In the genomic region with DNA sequence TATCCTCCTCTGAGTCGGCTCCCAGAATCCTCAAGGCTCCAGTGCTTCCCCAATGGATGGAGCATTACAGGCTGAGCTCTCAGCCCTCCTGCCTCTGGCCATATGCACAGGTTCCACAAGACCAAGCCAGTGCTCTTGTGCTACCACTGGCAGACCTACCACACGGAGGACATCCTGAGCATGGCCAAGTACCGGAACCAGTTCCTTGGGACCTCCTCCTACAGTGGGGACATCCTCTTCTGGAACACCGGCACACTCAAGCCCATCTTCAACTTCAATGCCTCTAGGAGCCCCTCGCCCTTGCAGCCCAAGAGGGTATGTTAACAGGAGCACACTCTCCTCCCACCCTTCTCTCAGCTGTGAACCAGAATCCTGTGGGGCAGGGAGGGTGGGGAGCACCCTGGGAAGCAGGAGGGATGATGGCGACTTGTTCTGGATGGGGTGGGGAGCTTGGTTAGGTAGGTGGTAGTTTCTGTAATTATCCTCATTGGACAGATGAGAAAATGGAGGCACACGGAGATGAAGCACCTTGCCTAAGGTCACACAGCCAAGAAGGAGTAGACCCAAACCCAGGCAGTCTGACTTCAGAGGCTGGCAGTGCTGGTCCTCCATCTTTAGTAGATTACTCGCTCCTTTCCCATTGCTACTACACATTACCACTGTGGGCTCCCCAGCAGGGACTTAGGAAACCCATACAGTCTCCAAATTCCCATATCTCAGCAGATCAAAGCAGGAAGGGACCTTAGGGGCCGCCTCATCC, we compare ENCODE assay signal across 30 cellular contexts. TPM values are rescaled to one million over a fixed set of nuclear protein-coding genes. Genes with fewer than 3 reads are reported as not detected.
A peak's percentile ranks its signal among the peaks of the same experiment; 100 is the strongest.
DNase-seq lines count a peak whose midpoint lies in the region; ATAC-seq, FAIRE-seq and TF ChIP-seq lines count a peak whose summit lies in the region.
"Had no signal": no experiment of that assay in that cellular context is flagged by ENCODE, and none has a peak within 500 bp of the region (broad histone marks: within the 10 kb centered on the region; RNA-seq: fewer than 3 reads in every experiment).

No MANE protein-coding gene starts in this region.

- H3K27ac ChIP-seq in lower lobe of right lung = no peak overlapping the region
- H3K27ac ChIP-seq: 22Rv1; BLaER1 treated with 17β-estradiol and CSF1 and Interleukin-3, amounts not matched to agents 10 nM and 100 nM; GM23248; KMS-11 had no signal

- no peaks in the 10 kb centered on the region for H3K27me3 ChIP-seq in lower lobe of right lung (ENCODE audit: low read depth)
- H3K27me3 ChIP-seq: BLaER1 treated with 17β-estradiol and CSF1 and Interleukin-3, amounts not matched to agents 10 nM and 100 nM had no signal

- no peak for ATAC-seq in activated CD8-positive, alpha-beta memory T cell treated with anti-CD3 and anti-CD28 coated beads, Interleukin-2, amount 10 ng/mL, durations not matched to agents 7 days and 5 days
- ATAC-seq in lower lobe of right lung (no peak), GM21528 (IDR thresholded peaks at IDR 0.05; ENCODE audit: low FRiP score, unreplicated experiment) (no peak), GM18511 (IDR thresholded peaks at IDR 0.05; ENCODE audit: unreplicated experiment) (no peak)
- ATAC-seq: Panc1 had no signal

- DNase-seq in activated CD8-positive, alpha-beta memory T cell treated with anti-CD3 and anti-CD28 coated beads for 24 hours = peak; percentile 42
- DNase-seq in activated CD8-positive, alpha-beta memory T cell treated with anti-CD3 and anti-CD28 coated beads, Interleukin-2, amount 10 ng/mL, durations not matched to agents 7 days and 5 days = no peak
- DNase-seq in lower lobe of right lung = peak; percentile 1
- peak; percentile 4 for DNase-seq in progenitor cell of endocrine pancreas (ENCODE audit: low spot score, unreplicated experiment)
- peak; percentile 2 for DNase-seq in urothelium cell line (ENCODE audit: low spot score)
- DNase-seq in cardiac septum (ENCODE audit: low spot score) = no peak
- DNase-seq: ACHN; CD4-positive, alpha-beta memory T cell; DMS 273 treated with DMSO at 0.1 percent for 48 hours; GM23248; HCEC 1CT; IMR-90; NCI-H1092 treated with DMSO at 0.1 percent for 48 hours; NCI-H1436 treated with DMSO at 0.1 percent for 48 hours; NCI-H2029; NCI-H226; NCI-H524; NCI-H774; NK-92 treated with Interleukin-12 subunit alpha and Interleukin-12 subunit beta, amount 100 ng/mL, for 24 hours had no signal

- H3K4me3 ChIP-seq in lower lobe of right lung = no peak overlapping the region
- H3K4me3 ChIP-seq: BLaER1 treated with 17β-estradiol and CSF1 and Interleukin-3, amounts not matched to agents 10 nM and 100 nM; GM23248 had no signal

- peaks cover 19% of the 10 kb centered on the region for H3K9me3 ChIP-seq in lower lobe of right lung

- no peak overlapping the region for H3K4me3 Mint-ChIP-seq in activated CD8-positive, alpha-beta memory T cell treated with anti-CD3 and anti-CD28 coated beads, Interleukin-2, amount 10 ng/mL, durations not matched to agents 7 days and 5 days
- no peak overlapping the region for H3K4me3 Mint-ChIP-seq in progenitor cell of endocrine pancreas (ENCODE audit: low read depth)
- H3K4me3 Mint-ChIP-seq: CD4-positive, alpha-beta memory T cell had no signal

- H3K4me1 ChIP-seq in lower lobe of right lung = no peaks in the 10 kb centered on the region
- H3K4me1 ChIP-seq: Caco-2 had no signal

- H3K36me3 ChIP-seq in lower lobe of right lung = no peaks in the 10 kb centered on the region

- H3K4me1 Mint-ChIP-seq in activated CD8-positive, alpha-beta memory T cell treated with anti-CD3 and anti-CD28 coated beads, Interleukin-2, amount 10 ng/mL, durations not matched to agents 7 days and 5 days = no peaks in the 10 kb centered on the region
- no peaks in the 10 kb centered on the region for H3K4me1 Mint-ChIP-seq in progenitor cell of endocrine pancreas (ENCODE audit: low read depth)
- H3K4me1 Mint-ChIP-seq: CD4-positive, alpha-beta memory T cell had no signal

- FAIRE-seq in urothelium cell line (lab: Jason Lieb, UNC) = no peak
- FAIRE-seq: G401.6, GM12892, GM18507 had no signal

- H3K36me3 Mint-ChIP-seq in activated CD8-positive, alpha-beta memory T cell treated with anti-CD3 and anti-CD28 coated beads, Interleukin-2, amount 10 ng/mL, durations not matched to agents 7 days and 5 days = peaks cover 9% of the 10 kb centered on the region
- H3K36me3 Mint-ChIP-seq in progenitor cell of endocrine pancreas (ENCODE audit: insufficient read depth) = no peaks in the 10 kb centered on the region

- H3K27me3 Mint-ChIP-seq in activated CD8-positive, alpha-beta memory T cell treated with anti-CD3 and anti-CD28 coated beads, Interleukin-2, amount 10 ng/mL, durations not matched to agents 7 days and 5 days = no peaks in the 10 kb centered on the region
- H3K27me3 Mint-ChIP-seq in progenitor cell of endocrine pancreas = peaks cover 2% of the 10 kb centered on the region
- H3K27me3 Mint-ChIP-seq: CD4-positive, alpha-beta memory T cell had no signal

- no peak for TF ChIP-seq CTCF in lower lobe of right lung (IDR thresholded peaks at IDR 0.05)
- TF ChIP-seq CTCF in progenitor cell of endocrine pancreas (IDR thresholded peaks at IDR 0.05; ENCODE audit: unreplicated experiment) = no peak

- intact Hi-C loops in lower lobe of right lung (cut with DNase I) = no loop called here
- intact Hi-C loops in cardiac septum (cut with DNase I) = no loop called here

- peaks cover 5% of the 10 kb centered on the region for H3K9me3 Mint-ChIP-seq in activated CD8-positive, alpha-beta memory T cell treated with anti-CD3 and anti-CD28 coated beads, Interleukin-2, amount 10 ng/mL, durations not matched to agents 7 days and 5 days (ENCODE audit: low read depth)
- H3K9me3 Mint-ChIP-seq in progenitor cell of endocrine pancreas (ENCODE audit: low read depth) = peaks cover 9% of the 10 kb centered on the region

- CTCF ChIA-PET in activated CD8-positive, alpha-beta memory T cell treated with anti-CD3 and anti-CD28 coated beads, Interleukin-2, amount 10 ng/mL, durations not matched to agents 7 days and 5 days (lab: Charles Lee) = no interaction called here

- H3K27ac Mint-ChIP-seq in activated CD8-positive, alpha-beta memory T cell treated with anti-CD3 and anti-CD28 coated beads, Interleukin-2, amount 10 ng/mL, durations not matched to agents 7 days and 5 days = no peak overlapping the region
- H3K27ac Mint-ChIP-seq in progenitor cell of endocrine pancreas = no peak overlapping the region
- H3K27ac Mint-ChIP-seq: CD4-positive, alpha-beta memory T cell had no signal

RNA-seq across cellular contexts. Expression of a gene that starts 58.6 kb away (rescaled TPM):
- 1 to 10 TPM in 1 of 2 experiments, under 1 TPM in 1; 0.30 to 1.1 TPM for total RNA-seq in activated CD8-positive, alpha-beta memory T cell treated with anti-CD3 and anti-CD28 coated beads, Interleukin-2, amount 10 ng/mL, durations not matched to agents 7 days and 5 days
- 0.30 TPM for total RNA-seq in lower lobe of right lung
- 0.29 and 0.91 TPM in 2 replicates for total RNA-seq in progenitor cell of endocrine pancreas
- total RNA-seq in cardiac septum = not detected
- total RNA-seq: GM23248, HT1080, IMR-90 had no signal

Comparison
In these comparisons a context has a peak if more than half of its experiments do, and no peak if none do; other contexts are left out.
1. DNase-seq: peak in activated CD8-positive, alpha-beta memory T cell treated with anti-CD3 and anti-CD28 coated beads for 24 hours (single experiment), lower lobe of right lung (single experiment), progenitor cell of endocrine pancreas (single experiment) and urothelium cell line (single experiment); none in activated CD8-positive, alpha-beta memory T cell treated with anti-CD3 and anti-CD28 coated beads, Interleukin-2, amount 10 ng/mL, durations not matched to agents 7 days and 5 days (single experiment) and cardiac septum (single experiment).